ENCODE assay signal across 11 cellular contexts in genomic region chr2:2901384-2902345, GRCh38.
DNase-seq lines count a peak whose midpoint lies in the region; ATAC-seq and TF ChIP-seq lines count a peak whose summit lies in the region.
"Had no signal": no experiment of that assay in that cellular context is flagged by ENCODE, and none has a peak within 500 bp of the region (broad histone marks: within the 10 kb centered on the region; RNA-seq: fewer than 3 reads in every experiment).

No MANE protein-coding gene starts in this region.

- TF ChIP-seq RAD21 in SK-N-SH (IDR thresholded peaks at IDR 0.05; ENCODE audit: low read length), result no peak

- peak overlapping the region; percentile 13 to 89 (median 81) for H3K4me3 Mint-ChIP-seq in naive B cell
- no peak overlapping the region for H3K4me3 Mint-ChIP-seq in progenitor cell of endocrine pancreas (ENCODE audit: low read depth)

- ATAC-seq in GM21447 (IDR thresholded peaks at IDR 0.05; ENCODE audit: unreplicated experiment), result peak; percentile 88
- peak; percentile 85 for ATAC-seq in HG03342 (IDR thresholded peaks at IDR 0.05; ENCODE audit: unreplicated experiment)
- peak; percentile 77 to 83 for ATAC-seq in naive B cell (ENCODE audit: low read depth in 2 of 2)

- H3K36me3 ChIP-seq in SK-N-SH (replicated peaks in 1 of 2; ENCODE audit: control insufficient read depth in 1 of 2, insufficient read depth in 2 of 2, low read length in 1 of 2), result no peaks in the 10 kb centered on the region
- no peaks in the 10 kb centered on the region for H3K36me3 ChIP-seq in effector memory CD4-positive, alpha-beta T cell (ENCODE audit: control insufficient read depth, insufficient read depth, low read length)
- H3K36me3 ChIP-seq: SJSA1 had no signal

- POLR2A ChIA-PET in SK-N-SH (lab: Yijun Ruan, JAX), result no interaction called here

- 16% methylated on average over 13 of the region's 13 CpGs for WGBS in SK-N-SH (ENCODE audit: low lambda C conversion rate)

- no peak overlapping the region; a peak in 1 of 4 replicates for H3K27ac ChIP-seq in SK-N-SH (ENCODE audit: low read depth in 2 of 2, low read length in 1 of 2)
- no peak overlapping the region for H3K27ac ChIP-seq in effector memory CD4-positive, alpha-beta T cell (ENCODE audit: insufficient read depth, low read length, poor library complexity, severe bottlenecking)
- H3K27ac ChIP-seq: A549, SJSA1 had no signal

- H3K4me1 Mint-ChIP-seq in naive B cell (peaks cover 18 to 29% (median 23%) of the 10 kb centered on the region in 3 donors), progenitor cell of endocrine pancreas (ENCODE audit: low read depth) (peaks cover 6% of the 10 kb centered on the region)

- peaks cover 0 to 50% of the 10 kb centered on the region in 2 experiments; a peak in 2 of 4 replicates for H3K4me1 ChIP-seq in SK-N-SH (ENCODE audit: control insufficient read depth in 1 of 2, insufficient read depth in 2 of 2, low read depth in 1 of 2, low read length in 1 of 2)
- no peaks in the 10 kb centered on the region for H3K4me1 ChIP-seq in effector memory CD4-positive, alpha-beta T cell (ENCODE audit: control insufficient read depth, insufficient read depth, low read length, poor library complexity, severe bottlenecking)
- H3K4me1 ChIP-seq: A549, SJSA1 had no signal

- 0 out of 2 replicates have a peak, but pooled peaks cover 2% of the 10 kb centered on the region for H3K9me2 ChIP-seq in SK-N-SH

- no peak overlapping the region for H3K9ac ChIP-seq in SK-N-SH

- no peaks in the 10 kb centered on the region for H4K20me1 ChIP-seq in SK-N-SH (ENCODE audit: insufficient read depth)

- H2AFZ ChIP-seq in SK-N-SH (ENCODE audit: low read depth), result no peak overlapping the region

- H3K27me3 ChIP-seq in SK-N-SH (ENCODE audit: insufficient read depth), result no peaks in the 10 kb centered on the region
- H3K27me3 ChIP-seq in effector memory CD4-positive, alpha-beta T cell (replicated peaks; ENCODE audit: control insufficient read depth, insufficient read depth, low read length, poor library complexity, severe bottlenecking), result no peaks in the 10 kb centered on the region
- H3K27me3 ChIP-seq: SJSA1 had no signal

- DNase-seq in NCI-H1436 treated with DMSO at 0.1 percent for 48 hours (lab: John Stamatoyannopoulos, UW) (peak; percentile 13), NCI-H1436 (lab: John Stamatoyannopoulos, UW) (no peak), naive B cell (peak; percentile 15), SK-N-SH (no peak), progenitor cell of endocrine pancreas (ENCODE audit: low spot score, unreplicated experiment) (no peak)
- DNase-seq in effector memory CD4-positive, alpha-beta T cell, result no peak
- DNase-seq: activated naive CD4-positive, alpha-beta T cell treated with anti-CD3 and anti-CD28 coated beads, Interleukin-2, amount 50 U/mL, for 16 hours had no signal

- TF ChIP-seq EP300 in SK-N-SH (IDR thresholded peaks at IDR 0.05; ENCODE audit: borderline replicate concordance in 1 of 2, low read depth in 1 of 2, low read length in 1 of 2), result no peak

- no peaks in the 10 kb centered on the region for H3F3A ChIP-seq in SK-N-SH (replicated peaks; ENCODE audit: insufficient read depth)

- CTCF ChIA-PET in SK-N-SH (lab: Yijun Ruan, JAX), result interaction anchor here (0.8 to 2.0 kb wide), 4 partner anchors 12 to 572 kb away, joined by 3 to 6 read pairs (median 4); no protein-coding TSS in a partner anchor

- peaks cover 0 to 5% (median 0%) of the 10 kb centered on the region in 3 donors for H3K27me3 Mint-ChIP-seq in naive B cell
- H3K27me3 Mint-ChIP-seq in progenitor cell of endocrine pancreas, result peaks cover 26% of the 10 kb centered on the region

- H3K4me3 ChIP-seq in SK-N-SH (ENCODE audit: low read depth in 2 of 2, low read length in 1 of 2), result no peak overlapping the region
- H3K4me3 ChIP-seq in effector memory CD4-positive, alpha-beta T cell (ENCODE audit: insufficient read depth, low read depth, low read length, poor library complexity, severe bottlenecking), result no peak overlapping the region
- H3K4me3 ChIP-seq: A549, SJSA1 had no signal

- no peaks in the 10 kb centered on the region; the same call in 1 of the 2 replicates for H3K9me3 ChIP-seq in SK-N-SH
- no peaks in the 10 kb centered on the region for H3K9me3 ChIP-seq in effector memory CD4-positive, alpha-beta T cell (ENCODE audit: control insufficient read depth, low read length)

- no peak overlapping the region for H3K4me2 ChIP-seq in SK-N-SH
- H3K4me2 ChIP-seq: A549 had no signal

- TF ChIP-seq CTCF in SK-N-SH (IDR thresholded peaks at IDR 0.05) (no peak), progenitor cell of endocrine pancreas (IDR thresholded peaks at IDR 0.05; ENCODE audit: unreplicated experiment) (no peak)

- H3K27ac Mint-ChIP-seq in naive B cell, result peak overlapping the region; percentile 43 to 94 (median 86)
- H3K27ac Mint-ChIP-seq in progenitor cell of endocrine pancreas, result no peak overlapping the region

- no peaks in the 10 kb centered on the region for H3K79me2 ChIP-seq in SK-N-SH (ENCODE audit: insufficient read depth)

- no peaks in the 10 kb centered on the region for H3K36me3 Mint-ChIP-seq in naive B cell
- no peaks in the 10 kb centered on the region for H3K36me3 Mint-ChIP-seq in progenitor cell of endocrine pancreas (ENCODE audit: insufficient read depth)

- H3K9me3 Mint-ChIP-seq in naive B cell, result no peaks in the 10 kb centered on the region
- no peaks in the 10 kb centered on the region for H3K9me3 Mint-ChIP-seq in progenitor cell of endocrine pancreas (ENCODE audit: low read depth)

TF ChIP-seq in SK-N-SH, 30 proteins besides CTCF, POLR2A, EP300 and RAD21:
- TF ChIP-seq USF2 (IDR thresholded peaks at IDR 0.05; ENCODE audit: borderline replicate concordance, low read depth, low read length), result no peak
- TF ChIP-seq NRF1 (IDR thresholded peaks at IDR 0.05; ENCODE audit: low read depth, low read length), result no peak
- no peak for TF ChIP-seq FOSL2 (IDR thresholded peaks at IDR 0.05; ENCODE audit: borderline replicate concordance, low read depth)
- no peak for TF ChIP-seq USF1 (IDR thresholded peaks at IDR 0.05; ENCODE audit: borderline replicate concordance, low read depth)
- TF ChIP-seq TEAD4 (IDR thresholded peaks at IDR 0.05; ENCODE audit: borderline replicate concordance, insufficient read depth), result no peak
- TF ChIP-seq SMC3 (IDR thresholded peaks at IDR 0.05; ENCODE audit: low read depth, low read length), result no peak
- no peak for TF ChIP-seq PBX3 (IDR thresholded peaks at IDR 0.05)
- TF ChIP-seq TAF1 (IDR thresholded peaks at IDR 0.05; ENCODE audit: borderline replicate concordance, low read depth, low read length), result no peak
- TF ChIP-seq MAX (IDR thresholded peaks at IDR 0.05; ENCODE audit: low read depth), result no peak

Comparison
In these comparisons a context has a peak if more than half of its experiments do, and no peak if none do; other contexts are left out.
1. DNase-seq: peak in NCI-H1436 treated with DMSO at 0.1 percent for 48 hours (single experiment) and naive B cell (single experiment); none in NCI-H1436 (single experiment), SK-N-SH (single experiment), progenitor cell of endocrine pancreas (single experiment) and effector memory CD4-positive, alpha-beta T cell (0 of 3).
2. Peak in every context shown above with its lines, with median percentiles within 50 percentile points of each other: ATAC-seq.